6 cellular contexts compared by ENCODE assay signal in the genomic region with DNA sequence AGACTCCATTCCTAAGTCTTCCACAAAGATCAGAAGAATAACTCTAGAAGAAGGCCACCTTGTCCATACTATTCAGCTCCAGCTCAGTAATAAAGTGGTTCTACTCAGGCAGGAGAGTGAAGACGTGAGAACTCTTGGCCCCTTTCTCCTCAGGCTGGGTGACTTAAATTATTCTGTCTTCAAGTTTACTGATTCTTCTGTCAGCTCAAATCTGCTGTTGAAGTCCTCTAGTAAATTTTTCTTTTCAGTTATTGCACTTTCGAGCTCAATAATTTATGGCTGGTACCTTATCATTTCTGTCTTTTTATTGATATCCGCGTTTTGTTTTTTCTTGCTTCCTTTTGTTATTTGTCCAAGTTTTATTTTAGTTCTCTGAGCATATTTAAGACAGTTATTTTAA.
"Had no signal": no experiment of that assay in that cellular context is flagged by ENCODE, and none has a peak within 500 bp of the region (broad histone marks: within the 10 kb centered on the region; RNA-seq: fewer than 3 reads in every experiment).

No MANE protein-coding gene starts in this region.

- FAIRE-seq: HTR-8/SVneo, K562 had no signal

- ATAC-seq: K562 had no signal

- H3K27ac ChIP-seq: HL-60 had no signal

- H3K4me3 ChIP-seq: K562 had no signal

- DNase-seq: IMR-90, KBM-7, KG1 had no signal
